ENCODE assay signal across 22 cellular contexts in genomic region chr4:42267724-42268123, GRCh38.
"Had no signal": no experiment of that assay in that cellular context is flagged by ENCODE, and none has a peak within 500 bp of the region (broad histone marks: within the 10 kb centered on the region; RNA-seq: fewer than 3 reads in every experiment).

No MANE protein-coding gene starts in this region.

- H3K4me3 ChIP-seq: hepatocyte, left ventricle myocardium inferior, lung, mucosa of descending colon, ovary, prostate gland, skin epidermis, spleen, tibial nerve, upper lobe of left lung, vagina had no signal

- H3K9me3 ChIP-seq: mucosa of descending colon, ovary, prostate gland, spleen, upper lobe of left lung, vagina had no signal

- DNase-seq: islet precursor cell; left ventricle myocardium inferior; mesendoderm; midbrain; mucosa of descending colon; naive thymus-derived CD4-positive, alpha-beta T cell; ovary; retina; right cardiac atrium; spleen; stimulated activated CD4-positive, alpha-beta T cell treated with anti-CD3 and anti-CD28 coated beads, Interleukin-4, amount 100 ng/mL, for 24 hours; stimulated activated naive CD4-positive, alpha-beta T cell; upper lobe of left lung had no signal

- H3K27ac ChIP-seq: hepatocyte, left ventricle myocardium inferior, ovary, prostate gland, skin epidermis, spleen, tibial nerve, upper lobe of left lung, vagina had no signal

- H3K4me1 ChIP-seq: left ventricle myocardium inferior, prostate gland, spleen, tibial nerve, upper lobe of left lung, vagina had no signal

- ATAC-seq: mucosa of descending colon; naive thymus-derived CD4-positive, alpha-beta T cell; natural killer cell treated with Interleukin-12 subunit alpha and Interleukin-12 subunit beta and Interleukin-15 and Interleukin-18, amount 100 ng/mL, for 72 hours; right cardiac atrium; sciatic nerve; stimulated activated effector memory CD8-positive, alpha-beta T cell treated with anti-CD3 and anti-CD28 coated beads, Interleukin-12 subunit alpha, Interleukin-12 subunit beta, amount 100 ng/mL, for 72 hours had no signal

- H3K79me2 ChIP-seq: hepatocyte had no signal

- H3K36me3 ChIP-seq: left ventricle myocardium inferior, ovary, prostate gland, spleen, tibial nerve, upper lobe of left lung, vagina had no signal

- H2AFZ ChIP-seq: hepatocyte had no signal

- H3K4me2 ChIP-seq: hepatocyte had no signal

- H3K27me3 ChIP-seq: hepatocyte, ovary, spleen, tibial nerve, upper lobe of left lung, vagina had no signal
